Comparison of ENCODE assay signal across 1 cellular context in the genomic region with DNA sequence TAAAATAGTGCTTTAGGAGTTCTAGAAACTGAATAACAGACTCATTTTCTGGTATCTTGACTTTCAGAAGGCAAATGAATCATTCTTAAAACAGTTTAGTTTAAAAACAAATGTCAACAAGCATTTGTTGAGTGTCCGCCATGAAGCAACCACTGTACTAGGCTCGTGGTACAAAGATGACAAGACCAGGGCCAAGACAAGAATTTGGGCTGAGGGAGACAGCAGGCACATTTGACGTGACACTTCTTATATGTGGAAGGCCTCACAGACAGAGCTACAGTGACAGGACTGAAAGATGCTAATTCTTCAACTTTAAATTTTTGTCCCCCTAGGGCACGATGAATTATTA.
TF ChIP-seq lines count a peak whose summit lies in the region.

No MANE protein-coding gene starts in this region.

TF ChIP-seq in HepG2, 621 proteins besides CTCF, POLR2A, EP300 and RAD21:
- TF ChIP-seq YEATS4 (CRISPR knock-in tag; IDR thresholded peaks at IDR 0.05; ENCODE audit: borderline replicate concordance), result no peak
- TF ChIP-seq ZNF83 (CRISPR knock-in tag; IDR thresholded peaks at IDR 0.05; ENCODE audit: borderline replicate concordance), result no peak
- TF ChIP-seq NRL (CRISPR knock-in tag; IDR thresholded peaks at IDR 0.05; ENCODE audit: borderline replicate concordance), result no peak
- TF ChIP-seq KMT2B (CRISPR knock-in tag; IDR thresholded peaks at IDR 0.05), result no peak
- no peak for TF ChIP-seq REST (IDR thresholded peaks at IDR 0.05; ENCODE audit: borderline replicate concordance in 1 of 2, low read depth in 1 of 2, low read length in 2 of 2)
- no peak for TF ChIP-seq NFIC (IDR thresholded peaks at IDR 0.05; ENCODE audit: low read length)
- TF ChIP-seq YY1 (IDR thresholded peaks at IDR 0.05; ENCODE audit: insufficient read depth, insufficient replicate concordance, low read depth, low read length), result no peak
- TF ChIP-seq, protein P1, sequence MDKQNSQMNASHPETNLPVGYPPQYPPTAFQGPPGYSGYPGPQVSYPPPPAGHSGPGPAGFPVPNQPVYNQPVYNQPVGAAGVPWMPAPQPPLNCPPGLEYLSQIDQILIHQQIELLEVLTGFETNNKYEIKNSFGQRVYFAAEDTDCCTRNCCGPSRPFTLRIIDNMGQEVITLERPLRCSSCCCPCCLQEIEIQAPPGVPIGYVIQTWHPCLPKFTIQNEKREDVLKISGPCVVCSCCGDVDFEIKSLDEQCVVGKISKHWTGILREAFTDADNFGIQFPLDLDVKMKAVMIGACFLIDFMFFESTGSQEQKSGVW (CRISPR knock-in tag; IDR thresholded peaks at IDR 0.05; ENCODE audit: borderline replicate concordance), result no peak
- no peak for TF ChIP-seq ZNF350 (CRISPR knock-in tag; IDR thresholded peaks at IDR 0.05; ENCODE audit: borderline replicate concordance, low read depth)
- TF ChIP-seq HNF4G (IDR thresholded peaks at IDR 0.05; ENCODE audit: borderline replicate concordance, low read depth, low read length), result no peak
- no peak for TF ChIP-seq HNF4G (CRISPR knock-in tag; IDR thresholded peaks at IDR 0.05; ENCODE audit: borderline replicate concordance, low read depth)
- TF ChIP-seq, protein P2, sequence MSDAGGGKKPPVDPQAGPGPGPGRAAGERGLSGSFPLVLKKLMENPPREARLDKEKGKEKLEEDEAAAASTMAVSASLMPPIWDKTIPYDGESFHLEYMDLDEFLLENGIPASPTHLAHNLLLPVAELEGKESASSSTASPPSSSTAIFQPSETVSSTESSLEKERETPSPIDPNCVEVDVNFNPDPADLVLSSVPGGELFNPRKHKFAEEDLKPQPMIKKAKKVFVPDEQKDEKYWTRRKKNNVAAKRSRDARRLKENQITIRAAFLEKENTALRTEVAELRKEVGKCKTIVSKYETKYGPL (CRISPR knock-in tag; IDR thresholded peaks at IDR 0.05), result no peak
- TF ChIP-seq AGO2 (optimal IDR thresholded peaks at IDR 0.05; ENCODE audit: low read depth, low read length), result no peak
- TF ChIP-seq TFAP4 (IDR thresholded peaks at IDR 0.05; ENCODE audit: borderline replicate concordance, low read depth), result no peak
- TF ChIP-seq ZNF652 (CRISPR knock-in tag; IDR thresholded peaks at IDR 0.05; ENCODE audit: borderline replicate concordance, low read depth), result no peak
- TF ChIP-seq RNF219 (CRISPR knock-in tag; IDR thresholded peaks at IDR 0.05), result no peak
